In genomic region chr17:31541559-31541958, GRCh38 we compare ENCODE assay signal across 10 cellular contexts.
A peak's percentile ranks its signal among the peaks of the same experiment; 100 is the strongest.
DNase-seq lines count a peak whose midpoint lies in the region; ATAC-seq and TF ChIP-seq lines count a peak whose summit lies in the region.
"Had no signal": no experiment of that assay in that cellular context is flagged by ENCODE, and none has a peak within 500 bp of the region (broad histone marks: within the 10 kb centered on the region; RNA-seq: fewer than 3 reads in every experiment).

No MANE protein-coding gene starts in this region.

- 69 to 77% (median 72%) methylated on average over 4 to 5 of the region's 5 CpGs for WGBS in heart left ventricle, 4 donors

- H4K20me1 ChIP-seq in Loucy (ENCODE audit: insufficient read depth, low read length, poor library complexity, severe bottlenecking) = no peaks in the 10 kb centered on the region

- H2AFZ ChIP-seq in Loucy (ENCODE audit: low read length) = no peak overlapping the region

- H3K4me1 ChIP-seq in heart left ventricle = no peaks in the 10 kb centered on the region
- peaks cover 42% of the 10 kb centered on the region for H3K4me1 ChIP-seq in Loucy (ENCODE audit: insufficient read depth, low read length, poor library complexity, severe bottlenecking)
- no peaks in the 10 kb centered on the region for H3K4me1 ChIP-seq in upper lobe of right lung

- H3K9ac ChIP-seq in Loucy (ENCODE audit: low read depth, low read length, poor library complexity, severe bottlenecking) = no peak overlapping the region

- H3F3A ChIP-seq in Loucy (ENCODE audit: low read depth) = no peaks in the 10 kb centered on the region

- H3K9me3 ChIP-seq in heart left ventricle (no peaks in the 10 kb centered on the region), Loucy (ENCODE audit: insufficient read depth, low read depth, low read length) (no peaks in the 10 kb centered on the region), upper lobe of right lung (no peaks in the 10 kb centered on the region)

- TF ChIP-seq POLR2A in heart left ventricle (IDR thresholded peaks at IDR 0.05) = no peak

- no peaks in the 10 kb centered on the region for H3K36me3 ChIP-seq in heart left ventricle
- H3K36me3 ChIP-seq in Loucy (ENCODE audit: insufficient read depth, low read length) = no peaks in the 10 kb centered on the region
- H3K36me3 ChIP-seq in brain microvascular endothelial cell (replicated peaks) = no peaks in the 10 kb centered on the region
- no peaks in the 10 kb centered on the region for H3K36me3 ChIP-seq in upper lobe of right lung

- no peaks in the 10 kb centered on the region for H3K79me2 ChIP-seq in Loucy (ENCODE audit: insufficient read depth, low read length)

- no peak overlapping the region for H3K4me2 ChIP-seq in Loucy (ENCODE audit: low read depth, low read length, poor library complexity, severe bottlenecking)

- H3K27me3 ChIP-seq in heart left ventricle = no peaks in the 10 kb centered on the region
- H3K27me3 ChIP-seq in Loucy (ENCODE audit: insufficient read depth, low read length, poor library complexity, severe bottlenecking) = no peaks in the 10 kb centered on the region
- H3K27me3 ChIP-seq in brain microvascular endothelial cell (replicated peaks) = no peaks in the 10 kb centered on the region
- no peaks in the 10 kb centered on the region for H3K27me3 ChIP-seq in upper lobe of right lung

- ATAC-seq in heart left ventricle (peak in 3 of 4 donors; percentile 32 to 64 (median 46)), Right ventricle myocardium superior (ENCODE audit: poor library complexity) (no peak), upper lobe of right lung (peak; percentile 27), HG03354 (IDR thresholded peaks at IDR 0.05; ENCODE audit: poor library complexity, severe bottlenecking, unreplicated experiment) (no peak), HG02759 (IDR thresholded peaks at IDR 0.05; ENCODE audit: unreplicated experiment) (no peak)

- intact Hi-C loops in heart left ventricle (cut with DNase I) = no loop called here
- intact Hi-C loops in Right ventricle myocardium superior (cut with DNase I) = no loop called here
- intact Hi-C loops in upper lobe of right lung (cut with DNase I) = no loop called here

- H3K4me3 ChIP-seq in heart left ventricle (no peak overlapping the region), Loucy (ENCODE audit: low read length, poor library complexity, severe bottlenecking) (no peak overlapping the region), brain microvascular endothelial cell (ENCODE audit: low read depth, low read length) (no peak overlapping the region), upper lobe of right lung (no peak overlapping the region)

- in situ Hi-C loops in brain microvascular endothelial cell (cut with HindIII; ENCODE audit: low pct_ligation_motif_present, low sequenced_read_pairs) = no loop called here

- no peaks in the 10 kb centered on the region for H3K9me2 ChIP-seq in Loucy (replicated peaks; ENCODE audit: low read depth, low read length)

- peak in 2 of 12 donors; percentile 5 to 13 for TF ChIP-seq CTCF in heart left ventricle (IDR thresholded peaks at IDR 0.05)
- peak; percentile 50; the same call in 1 of the 2 replicates for TF ChIP-seq CTCF in Loucy (conservative IDR thresholded peaks at IDR 0.05; ENCODE audit: low read length)
- TF ChIP-seq CTCF in brain microvascular endothelial cell (IDR thresholded peaks at IDR 0.05; ENCODE audit: low read depth, low read length, missing control alignments) = peak; percentile 42
- no peak for TF ChIP-seq CTCF in upper lobe of right lung (IDR thresholded peaks at IDR 0.05)

- DNase-seq in heart left ventricle (peak in 1 of 5 donors; percentile 50), Right ventricle myocardium superior (no peak), brain microvascular endothelial cell (no peak), upper lobe of right lung (no peak), NCI-H2196 (lab: John Stamatoyannopoulos, UW; ENCODE audit: unreplicated experiment) (no peak)
- DNase-seq: DMS153, KG1 had no signal

- no peak overlapping the region for H3K27ac ChIP-seq in heart left ventricle
- no peak overlapping the region for H3K27ac ChIP-seq in brain microvascular endothelial cell
- H3K27ac ChIP-seq in upper lobe of right lung = no peak overlapping the region

Comparison
In these comparisons a context has a peak if more than half of its experiments do, and no peak if none do; other contexts are left out.
1. ATAC-seq: peak in heart left ventricle (3 of 4) and upper lobe of right lung (single experiment); none in Right ventricle myocardium superior (single experiment), HG03354 (single experiment) and HG02759 (single experiment).